10 cellular contexts compared by ENCODE assay signal in the genomic region with DNA sequence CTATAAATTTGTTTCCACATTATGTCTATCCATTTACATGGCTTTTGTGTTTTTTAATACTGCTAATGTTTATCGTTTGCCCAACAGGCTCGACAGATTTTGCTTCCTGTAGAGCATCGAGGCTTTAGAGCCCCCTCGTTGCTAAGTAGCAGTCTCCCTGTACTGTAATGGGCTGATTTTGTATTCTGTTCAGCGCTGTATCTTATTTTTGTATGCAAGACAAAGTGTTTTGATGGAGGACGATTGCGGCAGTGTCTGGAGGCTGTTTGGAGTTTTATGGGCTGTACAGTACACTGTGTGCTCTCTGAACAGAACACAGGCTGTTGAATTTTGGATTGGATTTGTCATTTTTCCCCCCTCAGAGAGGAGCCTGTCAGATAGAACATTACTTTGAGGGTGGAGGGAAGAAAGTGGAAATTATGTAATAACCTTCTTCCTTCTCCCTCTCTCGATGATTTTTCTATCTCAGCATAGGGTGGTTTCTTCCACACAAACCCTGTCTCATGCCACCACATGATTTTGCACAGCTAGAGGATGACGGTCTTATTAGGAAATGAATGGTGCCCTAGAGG.
A peak's percentile ranks its signal among the peaks of the same experiment; 100 is the strongest.
DNase-seq lines count a peak whose midpoint lies in the region; ATAC-seq, FAIRE-seq and TF ChIP-seq lines count a peak whose summit lies in the region.
"Had no signal": no experiment of that assay in that cellular context is flagged by ENCODE, and none has a peak within 500 bp of the region (broad histone marks: within the 10 kb centered on the region; RNA-seq: fewer than 3 reads in every experiment).

No MANE protein-coding gene starts in this region.

- TF ChIP-seq CTCF in endothelial cell of umbilical vein (IDR thresholded peaks at IDR 0.05; ENCODE audit: extremely low read depth in 1 of 2, insufficient read depth in 1 of 2, low read depth in 1 of 2, low read length in 2 of 2) (no peak), transverse colon (IDR thresholded peaks at IDR 0.05) (no peak)

- WGBS in transverse colon (ENCODE audit: low coverage in 1 of 2), 2 donors, result 29 to 47% methylated on average over 9 of the region's 9 CpGs

- peak; percentile 100 for TF ChIP-seq EP300 in transverse colon (IDR thresholded peaks at IDR 0.05; ENCODE audit: low read depth)

- no peaks in the 10 kb centered on the region for H3K9me3 Mint-ChIP-seq in naive B cell

- DNase-seq in NOMO-1 treated with DMSO at 0.1 percent for 48 hours (lab: John Stamatoyannopoulos, UW; ENCODE audit: unreplicated experiment) (peak; percentile 24), NOMO-1 treated with dmso at 0.1 percent for 144 hours (lab: John Stamatoyannopoulos, UW; ENCODE audit: unreplicated experiment) (no peak), endothelial cell of umbilical vein (ENCODE audit: low read depth, low spot score) (peak; percentile 21), naive B cell (no peak), transverse colon (peak; percentile 52), cerebellum (ENCODE audit: low spot score) (no peak)
- DNase-seq: activated CD4-positive, CD25-positive, alpha-beta regulatory T cell treated with anti-CD3 and anti-CD28 coated beads, Interleukin-2, amount 50 U/mL, for 72 hours; NCI-H1436 treated with DMSO at 0.1 percent for 48 hours had no signal

- H2AFZ ChIP-seq in endothelial cell of umbilical vein (ENCODE audit: low read depth, low read length), result peak overlapping the region; percentile 5

- no peak for FAIRE-seq in endothelial cell of umbilical vein (lab: Jason Lieb, UNC)

- BruUV-seq in endothelial cell of umbilical vein (replicated peaks; lab: Mats Ljungman, UMichigan), result no TSS peak

- ATAC-seq in naive B cell (ENCODE audit: low read depth in 2 of 2) (no peak), GM19035 (IDR thresholded peaks at IDR 0.05; ENCODE audit: unreplicated experiment) (no peak), HG02610 (IDR thresholded peaks at IDR 0.05; ENCODE audit: unreplicated experiment) (no peak)

- H3K4me3 Mint-ChIP-seq in naive B cell, result peak overlapping the region in 6 of 8 donors; percentile 0 to 75 (median 51)

- H3K27me3 ChIP-seq in endothelial cell of umbilical vein (ENCODE audit: control insufficient read depth in 2 of 2, insufficient read depth in 2 of 2, low read length in 2 of 2) (no peaks in the 10 kb centered on the region), transverse colon (no peaks in the 10 kb centered on the region)

- H4K20me1 ChIP-seq in endothelial cell of umbilical vein (replicated peaks; ENCODE audit: control insufficient read depth, extremely low read depth, insufficient read depth, low read length), result no peaks in the 10 kb centered on the region

- dilution Hi-C loops in endothelial cell of umbilical vein (cut with MboI; ENCODE audit: extremely low pct_ligation_motif_present, low sequenced_read_pairs), result no loop called here

- H3K27ac ChIP-seq in endothelial cell of umbilical vein (ENCODE audit: insufficient read depth, low read depth, low read length), result peak overlapping the region; percentile 91
- peak overlapping the region; percentile 94 to 96 (median 96) for H3K27ac ChIP-seq in transverse colon

- intact Hi-C loops in endothelial cell of umbilical vein (cut with micrococcal nuclease), result loop anchor here (1.0 to 10.0 kb wide), 3 partner anchors 83 to 779 kb away; partner anchors contain the start of genes ANKK1 and NNMT
- intact Hi-C loops in transverse colon (cut with DNase I; ENCODE audit: low total_unique reads), result loop anchor here (2.0 to 5.0 kb wide), 2 partner anchors 15 to 33 kb away; no protein-coding TSS in a partner anchor

- H3K9me3 ChIP-seq in endothelial cell of umbilical vein (replicated peaks; ENCODE audit: control insufficient read depth, insufficient read depth, low read length), result no peaks in the 10 kb centered on the region
- H3K9me3 ChIP-seq in transverse colon, result no peaks in the 10 kb centered on the region

- H3K79me2 ChIP-seq in endothelial cell of umbilical vein (ENCODE audit: control insufficient read depth, insufficient read depth, low read length), result peaks cover 7% of the 10 kb centered on the region

- H3K36me3 ChIP-seq in endothelial cell of umbilical vein (ENCODE audit: control insufficient read depth in 2 of 2, extremely low read depth in 1 of 2, insufficient read depth in 2 of 2, low read length in 2 of 2) (no peaks in the 10 kb centered on the region), transverse colon (no peaks in the 10 kb centered on the region)

- H3K4me2 ChIP-seq in endothelial cell of umbilical vein (ENCODE audit: insufficient read depth, low read length), result peak overlapping the region; percentile 54

- H3K4me3 ChIP-seq in endothelial cell of umbilical vein (replicated peaks in 1 of 3; ENCODE audit: insufficient read depth in 1 of 3, low read depth in 1 of 3, low read length in 3 of 3) (no peak overlapping the region), transverse colon (peak overlapping the region in 1 of 4 donors; percentile 10)

- H3K4me1 ChIP-seq in endothelial cell of umbilical vein (ENCODE audit: control insufficient read depth, extremely low read depth, insufficient read depth, low read length) (peaks cover 83% of the 10 kb centered on the region), transverse colon (peaks cover 87 to 95% (median 93%) of the 10 kb centered on the region in 4 donors)

- POLR2A ChIA-PET in endothelial cell of umbilical vein (lab: Charles Lee), result interaction anchor here (0.6 to 1.9 kb wide), 2 partner anchors 15 to 118 kb away, joined by 3 to 11 read pairs; no protein-coding TSS in a partner anchor

- no peaks in the 10 kb centered on the region for H3K9me1 ChIP-seq in endothelial cell of umbilical vein (replicated peaks; ENCODE audit: control insufficient read depth, extremely low read depth, insufficient read depth, low read length)

- H3K9ac ChIP-seq in endothelial cell of umbilical vein (replicated peaks; ENCODE audit: extremely low read depth, insufficient read depth, low read length), result peak overlapping the region; percentile 78

- in situ Hi-C loops in transverse colon (cut with MboI; ENCODE audit: low pct_ligation_motif_present in 1 of 4, low pct_unique_long_range_greater_than_20kb in 1 of 4, low sequenced_read_pairs in 3 of 4), result no loop called here

- H3K27ac Mint-ChIP-seq in naive B cell, result peak overlapping the region; percentile 36 to 98 (median 80)

- TF ChIP-seq POLR2A in endothelial cell of umbilical vein (IDR thresholded peaks at IDR 0.05; ENCODE audit: low read depth, low read length), result no peak
- no peak for TF ChIP-seq POLR2A in transverse colon (IDR thresholded peaks at IDR 0.05)

- H3K36me3 Mint-ChIP-seq in naive B cell, result peaks cover 0 to 8% of the 10 kb centered on the region in 2 donors

- CTCF ChIA-PET in endothelial cell of umbilical vein (lab: Charles Lee), result interaction anchor here (1.0 to 2.4 kb wide), 4 partner anchors 10 to 98 kb away, joined by 3 to 16 read pairs (median 6); no protein-coding TSS in a partner anchor

- peaks cover 80 to 99% (median 99%) of the 10 kb centered on the region in 3 donors for H3K4me1 Mint-ChIP-seq in naive B cell

- no peaks in the 10 kb centered on the region for H3K27me3 Mint-ChIP-seq in naive B cell

TF ChIP-seq in endothelial cell of umbilical vein, 7 proteins besides CTCF, POLR2A, EP300 and RAD21:
- TF ChIP-seq EZH2 (IDR thresholded peaks at IDR 0.05; ENCODE audit: borderline replicate concordance, low read depth, low read length, severe bottlenecking) (no peak), FOS (IDR thresholded peaks at IDR 0.05; ENCODE audit: borderline replicate concordance, insufficient read depth, low read length) (no peak), JUN (IDR thresholded peaks at IDR 0.05; ENCODE audit: borderline replicate concordance, insufficient read depth, insufficient read length, low read depth) (no peak), POLR2AphosphoS5 (IDR thresholded peaks at IDR 0.05; ENCODE audit: insufficient read depth, low read depth, low read length) (no peak), MYC (IDR thresholded peaks at IDR 0.05; ENCODE audit: low read depth, low read length) (no peak), GATA2 (IDR thresholded peaks at IDR 0.05; ENCODE audit: insufficient read depth, insufficient read length, low read depth, low read length) (no peak)
- TF ChIP-seq, protein P1, sequence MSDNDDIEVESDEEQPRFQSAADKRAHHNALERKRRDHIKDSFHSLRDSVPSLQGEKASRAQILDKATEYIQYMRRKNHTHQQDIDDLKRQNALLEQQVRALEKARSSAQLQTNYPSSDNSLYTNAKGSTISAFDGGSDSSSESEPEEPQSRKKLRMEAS (IDR thresholded peaks at IDR 0.05; ENCODE audit: insufficient read depth, insufficient read length), result no peak

Comparison
In these comparisons a context has a peak if more than half of its experiments do, and no peak if none do; other contexts are left out.
1. DNase-seq: peak in NOMO-1 treated with DMSO at 0.1 percent for 48 hours (single experiment), endothelial cell of umbilical vein (single experiment) and transverse colon (single experiment); none in NOMO-1 treated with dmso at 0.1 percent for 144 hours (single experiment), naive B cell (single experiment) and cerebellum (single experiment).